ENCODE assay signal across 8 cellular contexts in genomic region chr7:130887182-130888016, GRCh38.
DNase-seq lines count a peak whose midpoint lies in the region; ATAC-seq and TF ChIP-seq lines count a peak whose summit lies in the region.

No MANE protein-coding gene starts in this region.

- no peak for ATAC-seq in GM19324 (IDR thresholded peaks at IDR 0.05; ENCODE audit: low FRiP score, unreplicated experiment)

- H3K79me2 ChIP-seq in Karpas-422 (ENCODE audit: low read length): peaks cover 34% of the 10 kb centered on the region

- no peaks in the 10 kb centered on the region for H4K20me1 ChIP-seq in Karpas-422 (ENCODE audit: insufficient read depth, low read depth, low read length)

- no peaks in the 10 kb centered on the region for H3K9me2 ChIP-seq in Karpas-422 (replicated peaks; ENCODE audit: insufficient read depth, low read length)

- H3K27ac ChIP-seq in muscle layer of duodenum (ENCODE audit: low read length) (peak overlapping the region; percentile 10), Karpas-422 (ENCODE audit: low read length) (no peak overlapping the region)

- no peak for TF ChIP-seq POLR2A in erythroblast (IDR thresholded peaks at IDR 0.05; ENCODE audit: low read length)

- no peak overlapping the region for H2AFZ ChIP-seq in Karpas-422 (ENCODE audit: low read length)

- TF ChIP-seq CTCF in cardiac fibroblast (IDR thresholded peaks at IDR 0.05; ENCODE audit: low read depth, low read length): no peak

- no peak for TF ChIP-seq RAD21 in Ishikawa (IDR thresholded peaks at IDR 0.05; ENCODE audit: low read depth)

- H3K27me3 ChIP-seq in muscle layer of duodenum (ENCODE audit: low read depth, low read length): no peaks in the 10 kb centered on the region
- no peaks in the 10 kb centered on the region for H3K27me3 ChIP-seq in Karpas-422 (ENCODE audit: low read length)

- DNase-seq in AG20443 (ENCODE audit: low spot score): peak; percentile 69
- peak; percentile 65 to 92 for DNase-seq in cardiac fibroblast (ENCODE audit: low read depth in 2 of 2)
- DNase-seq in NCI-H69 (lab: John Stamatoyannopoulos, UW): no peak
- no peak for DNase-seq in Karpas-422
- no peak for DNase-seq in erythroblast (lab: John Stamatoyannopoulos, UW)

- H3K9ac ChIP-seq in Karpas-422 (ENCODE audit: low read length): no peak overlapping the region

- H3K4me3 ChIP-seq in cardiac fibroblast (replicated peaks in 1 of 2; ENCODE audit: low read depth in 2 of 2, low read length in 2 of 2) (peak overlapping the region in 1 of 2 donors; percentile 3), muscle layer of duodenum (ENCODE audit: low read depth in 1 of 2, low read length in 2 of 2) (no peak overlapping the region), Karpas-422 (ENCODE audit: low read length) (no peak overlapping the region)

- no peaks in the 10 kb centered on the region for H3K9me3 ChIP-seq in muscle layer of duodenum (ENCODE audit: control insufficient read depth in 1 of 2, low read length in 2 of 2)
- no peaks in the 10 kb centered on the region for H3K9me3 ChIP-seq in Karpas-422 (ENCODE audit: low read length)

- no peak overlapping the region for H3K4me2 ChIP-seq in Karpas-422 (ENCODE audit: low read depth, low read length, poor library complexity, severe bottlenecking)

- peaks cover 34 to 66% of the 10 kb centered on the region in 2 donors for H3K36me3 ChIP-seq in muscle layer of duodenum (ENCODE audit: control insufficient read depth in 1 of 2, insufficient read depth in 2 of 2, low read length in 2 of 2)
- peaks cover 35% of the 10 kb centered on the region for H3K36me3 ChIP-seq in Karpas-422 (ENCODE audit: insufficient read depth, low read length)

- H3K4me1 ChIP-seq in muscle layer of duodenum (ENCODE audit: control insufficient read depth in 1 of 2, insufficient read depth in 2 of 2, low read length in 2 of 2) (peaks cover 13 to 29% of the 10 kb centered on the region in 2 donors), Karpas-422 (ENCODE audit: low read length) (no peaks in the 10 kb centered on the region)

- TF ChIP-seq EP300 in Ishikawa (IDR thresholded peaks at IDR 0.05; ENCODE audit: borderline replicate concordance): peak; percentile 67; the same call in 1 of the 2 replicates

TF ChIP-seq in Ishikawa, 13 proteins besides CTCF, POLR2A, EP300 and RAD21:
- TF ChIP-seq FOXM1 (IDR thresholded peaks at IDR 0.05; ENCODE audit: borderline replicate concordance, low read depth): no peak; the same call in 1 of the 2 replicates
- no peak for TF ChIP-seq YY1 (IDR thresholded peaks at IDR 0.05; ENCODE audit: low read depth)
- no peak for TF ChIP-seq EGR1 (IDR thresholded peaks at IDR 0.05)
- TF ChIP-seq NFIC (IDR thresholded peaks at IDR 0.05): 0 out of 2 replicates have a peak, but pooled peaks have one; percentile 6
- TF ChIP-seq USF1 (IDR thresholded peaks at IDR 0.05): no peak
- peak; percentile 48; the same call in 1 of the 2 replicates for TF ChIP-seq TCF12 (IDR thresholded peaks at IDR 0.05; ENCODE audit: low read depth)
- TF ChIP-seq TAF1 (IDR thresholded peaks at IDR 0.05; ENCODE audit: low read depth): no peak
- no peak for TF ChIP-seq CEBPB (IDR thresholded peaks at IDR 0.05)
- peak; percentile 25; the same call in 1 of the 2 replicates for TF ChIP-seq MAX (IDR thresholded peaks at IDR 0.05)
- TF ChIP-seq TEAD4 (IDR thresholded peaks at IDR 0.05): peak; percentile 40
- no peak for TF ChIP-seq REST (IDR thresholded peaks at IDR 0.05; ENCODE audit: low read depth)
- no peak; the same call in 1 of the 2 replicates for TF ChIP-seq ZBTB7A (IDR thresholded peaks at IDR 0.05; ENCODE audit: low read depth)
- TF ChIP-seq CREB1 (IDR thresholded peaks at IDR 0.05; ENCODE audit: low read depth): no peak

Comparison
In these comparisons a context has a peak if more than half of its experiments do, and no peak if none do; other contexts are left out.
1. DNase-seq: peak in AG20443 (single experiment) and cardiac fibroblast (2 of 2); none in NCI-H69 (single experiment), Karpas-422 (single experiment) and erythroblast (0 of 2).